Comparison of ENCODE assay signal across 15 cellular contexts in the genomic region with DNA sequence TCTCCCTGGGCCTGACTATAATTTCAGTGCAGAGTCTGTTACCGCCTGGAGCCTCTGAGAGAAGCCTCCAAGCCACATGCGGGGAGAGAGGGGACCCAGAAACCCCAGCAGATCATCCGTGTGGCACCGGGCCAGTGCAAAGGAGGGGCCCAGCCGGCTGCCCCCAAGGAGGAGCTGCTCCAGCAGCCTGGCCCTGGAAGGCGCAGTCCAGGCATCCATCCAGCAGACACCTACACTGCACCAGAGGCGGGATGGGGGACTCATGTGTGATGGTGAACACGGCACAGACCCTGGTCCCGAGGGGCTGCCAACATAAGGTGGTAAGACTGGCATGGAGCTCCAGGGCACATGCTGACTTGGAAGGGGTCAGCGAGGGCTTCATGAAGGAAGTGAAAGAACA.
"Had no signal": no experiment of that assay in that cellular context is flagged by ENCODE, and none has a peak within 500 bp of the region (broad histone marks: within the 10 kb centered on the region; RNA-seq: fewer than 3 reads in every experiment).

No MANE protein-coding gene starts in this region.

- ATAC-seq: gastroesophageal sphincter; left lobe of liver; stimulated activated naive CD8-positive, alpha-beta T cell treated with anti-CD3 and anti-CD28 coated beads, Interleukin-15, Interleukin-2, amounts not matched to agents 100 U/mL and 50 U/mL, for 24 hours had no signal

- H3K9me3 Mint-ChIP-seq: activated CD4-positive, alpha-beta T cell treated with anti-CD3 and anti-CD28 coated beads, Interleukin-2, amount 10 ng/mL, durations not matched to agents 24 days and 14 days; naive B cell had no signal

- H3K4me3 ChIP-seq: dorsolateral prefrontal cortex, gastroesophageal sphincter, testis had no signal

- H3K9me3 ChIP-seq: gastroesophageal sphincter, testis had no signal

- H3K27me3 ChIP-seq: brain microvascular endothelial cell, dorsolateral prefrontal cortex, gastroesophageal sphincter, testis had no signal

- FAIRE-seq: keratinocyte had no signal

- H3K27me3 Mint-ChIP-seq: activated naive CD8-positive, alpha-beta T cell; naive B cell had no signal

- H3K27ac Mint-ChIP-seq: activated CD4-positive, alpha-beta T cell treated with anti-CD3 and anti-CD28 coated beads, Interleukin-2, amount 10 ng/mL, durations not matched to agents 24 days and 14 days; activated naive CD8-positive, alpha-beta T cell had no signal

- H3K4me3 Mint-ChIP-seq: activated CD4-positive, alpha-beta T cell treated with anti-CD3 and anti-CD28 coated beads, Interleukin-2, amount 10 ng/mL, durations not matched to agents 24 days and 14 days; activated naive CD8-positive, alpha-beta T cell had no signal

- DNase-seq: activated CD4-positive, alpha-beta T cell treated with anti-CD3 and anti-CD28 coated beads, Interleukin-2, amount 10 ng/mL, durations not matched to agents 24 days and 14 days; activated CD4-positive, CD25-positive, alpha-beta regulatory T cell; activated CD8-positive, alpha-beta memory T cell treated with anti-CD3 and anti-CD28 coated beads for 24 hours; activated gamma-delta T cell treated with Interleukin-2 at 50 U/mL for 16 hours; brain microvascular endothelial cell; cerebellar nuclear complex; dorsolateral prefrontal cortex; naive B cell; stimulated activated CD4-positive, alpha-beta T cell treated with anti-CD3 and anti-CD28 coated beads, Interleukin-4, amount 100 ng/mL, for 24 hours; stimulated activated naive CD8-positive, alpha-beta T cell treated with anti-CD3 and anti-CD28 coated beads, Interleukin-15, Interleukin-2, amounts not matched to agents 100 U/mL and 50 U/mL, for 24 hours had no signal

- H3K36me3 ChIP-seq: brain microvascular endothelial cell had no signal

- H3K27ac ChIP-seq: brain microvascular endothelial cell, gastroesophageal sphincter, testis had no signal
